ENCODE assay signal across 15 cellular contexts in the genomic region with DNA sequence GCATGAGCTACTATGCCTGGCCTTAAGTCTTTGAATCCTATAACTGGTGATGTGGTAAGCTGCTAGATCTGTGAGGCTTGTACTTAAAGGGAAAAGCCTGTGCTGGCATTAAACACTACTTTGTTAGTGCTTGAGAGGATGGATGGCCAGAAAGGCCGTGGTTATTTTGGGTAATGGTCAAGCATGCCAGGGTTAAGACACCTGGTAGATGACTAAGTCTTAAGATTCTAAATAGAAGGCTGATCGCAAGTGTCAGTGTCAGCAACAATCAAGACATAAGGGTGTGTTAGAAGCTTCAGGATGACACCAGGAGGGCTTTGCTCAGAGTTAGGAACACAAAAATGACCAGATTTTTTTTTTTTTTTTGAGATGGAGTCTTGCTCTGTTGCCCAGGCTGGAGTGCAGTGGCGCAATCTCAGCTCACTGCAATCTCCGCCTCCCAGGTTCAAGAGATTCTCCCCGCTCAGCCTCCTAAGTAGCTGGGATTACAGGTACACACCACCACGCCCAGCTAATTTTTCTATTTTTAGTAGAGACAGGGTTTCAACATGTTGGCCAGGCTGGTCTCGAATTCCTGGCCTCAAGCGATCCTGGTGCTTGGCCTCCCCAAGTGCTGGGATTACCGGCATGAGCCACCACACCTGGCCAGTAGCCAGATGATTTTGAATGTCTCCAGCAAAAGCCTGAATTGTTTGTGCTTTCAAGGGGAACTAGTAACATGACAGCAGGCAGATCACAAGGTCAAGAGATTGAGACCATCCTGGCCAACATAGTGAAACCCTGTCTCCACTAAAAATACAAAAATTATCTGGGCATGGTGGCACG. TPM values are rescaled to one million over a fixed set of nuclear protein-coding genes. Genes with fewer than 3 reads are reported as not detected.
"Had no signal": no experiment of that assay in that cellular context is flagged by ENCODE, and none has a peak within 500 bp of the region (broad histone marks: within the 10 kb centered on the region; RNA-seq: fewer than 3 reads in every experiment).

No MANE protein-coding gene starts in this region.

RNA-seq across cellular contexts. Expression of a gene that starts 41.7 kb away (rescaled TPM):
- total RNA-seq: activated CD4-positive, alpha-beta memory T cell treated with anti-CD3 and anti-CD28 coated beads for 36 hours; activated CD4-positive, alpha-beta T cell treated with anti-CD3 and anti-CD28 coated beads for 36 hours; activated CD4-positive, alpha-beta T cell treated with anti-CD3 and anti-CD28 coated beads, Interleukin-2, amount 10 ng/mL, durations not matched to agents 24 days and 14 days; activated CD8-positive, alpha-beta memory T cell treated with anti-CD3 and anti-CD28 coated beads for 36 hours; activated CD8-positive, alpha-beta T cell treated with anti-CD3 and anti-CD28 coated beads, Interleukin-2, amount 10 ng/mL, durations not matched to agents 7 days and 5 days; activated T-cell treated with anti-CD3 and anti-CD28 coated beads, Interleukin-2, amount 50 U/mL, for 72 hours; astrocyte; bronchial epithelial cell; cardiac septum; endothelial cell of umbilical vein; esophagus mucosa; foreskin keratinocyte; gastrocnemius medialis; heart right ventricle; T-helper 1 cell treated with Interleukin-12 subunit alpha and Interleukin-12 subunit beta and Interleukin-4 antibody, amounts not matched to agents 30 ng/mL and 1 ng/mL, for 36 hours had no signal
